ENCODE assay signal across 18 cellular contexts in the genomic region with DNA sequence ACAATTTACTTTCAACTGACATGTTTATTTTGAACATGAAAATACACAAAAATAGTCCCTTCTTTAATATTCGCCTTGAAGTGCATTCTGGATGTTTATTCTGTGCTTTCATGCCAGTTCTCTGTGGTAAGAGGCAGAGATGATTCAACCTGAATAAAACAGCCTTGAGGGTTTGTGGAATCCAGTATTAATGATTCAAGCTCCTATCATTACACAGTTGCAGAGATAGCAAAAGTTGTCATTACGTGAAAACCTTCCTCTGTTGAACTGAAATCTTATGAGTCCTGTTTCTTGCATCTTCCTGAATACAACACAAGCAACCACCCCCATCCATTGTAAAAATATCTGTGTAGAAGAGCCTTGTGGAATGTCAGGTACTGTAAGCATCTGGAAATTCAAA.
DNase-seq lines count a peak whose midpoint lies in the region; ATAC-seq and TF ChIP-seq lines count a peak whose summit lies in the region.
"Had no signal": no experiment of that assay in that cellular context is flagged by ENCODE, and none has a peak within 500 bp of the region (broad histone marks: within the 10 kb centered on the region; RNA-seq: fewer than 3 reads in every experiment).

No MANE protein-coding gene starts in this region.

- TF ChIP-seq CTCF in BJ (IDR thresholded peaks at IDR 0.05; ENCODE audit: insufficient read depth, low read depth, low read length): no peak
- no peak for TF ChIP-seq CTCF in osteocyte (IDR thresholded peaks at IDR 0.05)

- CTCF ChIA-PET in BJ (lab: Yijun Ruan, JAX): no interaction called here

- peak; percentile 40 for DNase-seq in BJ (ENCODE audit: low read depth)
- peak; percentile 85 for DNase-seq in RPMI7951 (ENCODE audit: low read depth)
- peak; percentile 56 for DNase-seq in fibroblast of gingiva (ENCODE audit: low read depth)
- peak; percentile 71 for DNase-seq in non-pigmented ciliary epithelial cell (ENCODE audit: low read depth)
- DNase-seq in SKM-1 (lab: John Stamatoyannopoulos, UW; ENCODE audit: unreplicated experiment): no peak
- DNase-seq in osteocyte (ENCODE audit: extremely low spot score, unreplicated experiment): no peak
- no peak for DNase-seq in NCI-H82 treated with DMSO at 0.1 percent for 48 hours (lab: John Stamatoyannopoulos, UW; ENCODE audit: unreplicated experiment)
- DNase-seq in Right ventricle myocardium superior: no peak
- DNase-seq: activated CD4-positive, alpha-beta T cell treated with anti-CD3 and anti-CD28 coated beads, Interleukin-2, amount 10 ng/mL, durations not matched to agents 24 days and 14 days; activated T-cell treated with anti-CD3 and anti-CD28 coated beads, Interleukin-2, amount 50 U/mL, for 24 hours; amniotic stem cell; DND-41; NCI-H2029 treated with DMSO at 0.1 percent for 48 hours; NCI-H526 treated with DMSO at 0.1 percent for 48 hours; ovary; RPMI8226; stimulated activated naive CD8-positive, alpha-beta T cell treated with anti-CD3 and anti-CD28 coated beads, Interleukin-15, amount 100 ng/mL, for 72 hours had no signal

- H3K36me3 ChIP-seq in BJ (ENCODE audit: control insufficient read depth, insufficient read depth, low read length): no peaks in the 10 kb centered on the region
- H3K36me3 ChIP-seq: ovary had no signal

- no peak overlapping the region for H3K4me3 ChIP-seq in BJ (ENCODE audit: low read depth, low read length)
- H3K4me3 ChIP-seq: ovary had no signal

- no peaks in the 10 kb centered on the region for H3K9me3 Mint-ChIP-seq in osteocyte (ENCODE audit: unreplicated experiment)
- H3K9me3 Mint-ChIP-seq: activated CD4-positive, alpha-beta T cell treated with anti-CD3 and anti-CD28 coated beads, Interleukin-2, amount 10 ng/mL, durations not matched to agents 24 days and 14 days; activated T-cell treated with anti-CD3 and anti-CD28 coated beads, Interleukin-2, amount 50 U/mL, for 24 hours; stimulated activated naive CD8-positive, alpha-beta T cell treated with anti-CD3 and anti-CD28 coated beads, Interleukin-15, amount 100 ng/mL, for 72 hours; T-helper 2 cell treated with Interferon-gamma antibody and Interleukin-4, amounts not matched to agents 5 μg/mL and 100 μg/mL, for 36 hours had no signal

- peaks cover 27% of the 10 kb centered on the region for H3K27me3 Mint-ChIP-seq in osteocyte (ENCODE audit: unreplicated experiment)

- no peak for ATAC-seq in Right ventricle myocardium superior (ENCODE audit: poor library complexity)
- ATAC-seq: stimulated activated naive CD8-positive, alpha-beta T cell treated with anti-CD3 and anti-CD28 coated beads, Interleukin-15, amount 100 ng/mL, for 72 hours had no signal

- no peaks in the 10 kb centered on the region for H3K36me3 Mint-ChIP-seq in osteocyte (ENCODE audit: unreplicated experiment)

- POLR2A ChIA-PET in BJ (lab: Charles Lee): no interaction called here

- no peaks in the 10 kb centered on the region for H3K4me1 Mint-ChIP-seq in osteocyte (ENCODE audit: unreplicated experiment)
- H3K4me1 Mint-ChIP-seq: activated CD4-positive, alpha-beta T cell treated with anti-CD3 and anti-CD28 coated beads, Interleukin-2, amount 10 ng/mL, durations not matched to agents 24 days and 14 days; stimulated activated naive CD8-positive, alpha-beta T cell treated with anti-CD3 and anti-CD28 coated beads, Interleukin-15, amount 100 ng/mL, for 72 hours had no signal

- H3K27ac Mint-ChIP-seq in osteocyte (ENCODE audit: unreplicated experiment): no peak overlapping the region
- H3K27ac Mint-ChIP-seq: activated CD4-positive, alpha-beta T cell treated with anti-CD3 and anti-CD28 coated beads, Interleukin-2, amount 10 ng/mL, durations not matched to agents 24 days and 14 days; activated T-cell treated with anti-CD3 and anti-CD28 coated beads, Interleukin-2, amount 50 U/mL, for 24 hours; T-helper 2 cell treated with Interferon-gamma antibody and Interleukin-4, amounts not matched to agents 5 μg/mL and 100 μg/mL, for 36 hours had no signal

- H3K4me3 Mint-ChIP-seq in osteocyte (ENCODE audit: unreplicated experiment): no peak overlapping the region
- H3K4me3 Mint-ChIP-seq: activated CD4-positive, alpha-beta T cell treated with anti-CD3 and anti-CD28 coated beads, Interleukin-2, amount 10 ng/mL, durations not matched to agents 24 days and 14 days; activated T-cell treated with anti-CD3 and anti-CD28 coated beads, Interleukin-2, amount 50 U/mL, for 24 hours; stimulated activated naive CD8-positive, alpha-beta T cell treated with anti-CD3 and anti-CD28 coated beads, Interleukin-15, amount 100 ng/mL, for 72 hours; T-helper 2 cell treated with Interferon-gamma antibody and Interleukin-4, amounts not matched to agents 5 μg/mL and 100 μg/mL, for 36 hours had no signal

- intact Hi-C loops in Right ventricle myocardium superior (cut with DNase I): no loop called here

- no peaks in the 10 kb centered on the region for H3K27me3 ChIP-seq in BJ (ENCODE audit: control insufficient read depth, insufficient read depth, low read length)
- H3K27me3 ChIP-seq: ovary had no signal

Comparison
In these comparisons a context has a peak if more than half of its experiments do, and no peak if none do; other contexts are left out.
1. DNase-seq: peak in BJ (single experiment), RPMI7951 (single experiment), fibroblast of gingiva (single experiment) and non-pigmented ciliary epithelial cell (single experiment); none in SKM-1 (single experiment), osteocyte (single experiment), NCI-H82 treated with DMSO at 0.1 percent for 48 hours (single experiment) and Right ventricle myocardium superior (single experiment).